In genomic region chr14:92386637-92387036, GRCh38 we compare ENCODE assay signal across 1 cellular context.
TF ChIP-seq lines count a peak whose summit lies in the region.

No MANE protein-coding gene starts in this region.

TF ChIP-seq in HepG2, 621 proteins besides CTCF, POLR2A, EP300 and RAD21 (continued from another document and continues in another):
- peak; percentile 20; the same call in 1 of the 2 replicates for TF ChIP-seq TFAP4 (IDR thresholded peaks at IDR 0.05; ENCODE audit: borderline replicate concordance, low read depth)
- no peak for TF ChIP-seq ZBTB25 (CRISPR knock-in tag; IDR thresholded peaks at IDR 0.05)
- TF ChIP-seq ZNF691 (CRISPR knock-in tag; IDR thresholded peaks at IDR 0.05; ENCODE audit: borderline replicate concordance, low read depth): no peak
- TF ChIP-seq ETV6 (CRISPR knock-in tag; conservative IDR thresholded peaks at IDR 0.05): no peak
- TF ChIP-seq NR2C2 (CRISPR knock-in tag; IDR thresholded peaks at IDR 0.05; ENCODE audit: borderline replicate concordance): peak; percentile 92
- TF ChIP-seq ZNF441 (CRISPR knock-in tag; IDR thresholded peaks at IDR 0.05; ENCODE audit: borderline replicate concordance): no peak
- no peak for TF ChIP-seq ZNF615 (CRISPR knock-in tag; IDR thresholded peaks at IDR 0.05; ENCODE audit: borderline replicate concordance)
- TF ChIP-seq ARNTL (CRISPR knock-in tag; IDR thresholded peaks at IDR 0.05): no peak
- TF ChIP-seq RARA (CRISPR knock-in tag; IDR thresholded peaks at IDR 0.05): peak; percentile 96
- peak; percentile 92 for TF ChIP-seq NR2F6 (IDR thresholded peaks at IDR 0.05)
- peak; percentile 95 for TF ChIP-seq NR2F6 (CRISPR knock-in tag; IDR thresholded peaks at IDR 0.05)
- no peak for TF ChIP-seq JARID2 (CRISPR knock-in tag; IDR thresholded peaks at IDR 0.05; ENCODE audit: insufficient replicate concordance)
- TF ChIP-seq MTF2 (CRISPR knock-in tag; IDR thresholded peaks at IDR 0.05; ENCODE audit: borderline replicate concordance): no peak
- no peak for TF ChIP-seq PHF8 (CRISPR knock-in tag; IDR thresholded peaks at IDR 0.05)
- peak; percentile 56; the same call in 1 of the 2 replicates for TF ChIP-seq FOXA3 (CRISPR knock-in tag; IDR thresholded peaks at IDR 0.05)
- peak; percentile 49; the same call in 1 of the 2 replicates for TF ChIP-seq HNF1B (CRISPR knock-in tag; IDR thresholded peaks at IDR 0.05)
- no peak for TF ChIP-seq RORA (CRISPR knock-in tag; IDR thresholded peaks at IDR 0.05)
- peak; percentile 80 for TF ChIP-seq CEBPB (IDR thresholded peaks at IDR 0.05; ENCODE audit: borderline replicate concordance, low read depth, low read length)
- no peak for TF ChIP-seq ZNF558 (CRISPR knock-in tag; IDR thresholded peaks at IDR 0.05; ENCODE audit: borderline replicate concordance)
- no peak for TF ChIP-seq HMGXB4 (CRISPR knock-in tag; IDR thresholded peaks at IDR 0.05; ENCODE audit: borderline replicate concordance in 1 of 2, low read depth in 1 of 2)
- TF ChIP-seq NFE2 (CRISPR knock-in tag; IDR thresholded peaks at IDR 0.05): no peak
- no peak; the same call in 1 of the 2 replicates for TF ChIP-seq RERE (CRISPR knock-in tag; IDR thresholded peaks at IDR 0.05; ENCODE audit: low read depth)
- TF ChIP-seq CBX2 (IDR thresholded peaks at IDR 0.05; ENCODE audit: low read depth, low read length): no peak
- no peak for TF ChIP-seq CBX2 (CRISPR knock-in tag; IDR thresholded peaks at IDR 0.05; ENCODE audit: low read depth)
- TF ChIP-seq NFYB (CRISPR knock-in tag; IDR thresholded peaks at IDR 0.05): no peak
- no peak for TF ChIP-seq ZNF841 (CRISPR knock-in tag; IDR thresholded peaks at IDR 0.05; ENCODE audit: borderline replicate concordance)
- TF ChIP-seq GMEB1 (CRISPR knock-in tag; IDR thresholded peaks at IDR 0.05; ENCODE audit: borderline replicate concordance): no peak
- no peak for TF ChIP-seq STAT5B (CRISPR knock-in tag; IDR thresholded peaks at IDR 0.05)
- no peak for TF ChIP-seq ZNF510 (CRISPR knock-in tag; IDR thresholded peaks at IDR 0.05; ENCODE audit: low read depth)
- peak; percentile 79 for TF ChIP-seq NCOA2 (CRISPR knock-in tag; IDR thresholded peaks at IDR 0.05)
- TF ChIP-seq FOXM1 (CRISPR knock-in tag; IDR thresholded peaks at IDR 0.05): no peak
- no peak for TF ChIP-seq ZNF138 (CRISPR knock-in tag; IDR thresholded peaks at IDR 0.05; ENCODE audit: low read depth)
- TF ChIP-seq SUZ12 (IDR thresholded peaks at IDR 0.05; ENCODE audit: low read depth, low read length): no peak
- no peak for TF ChIP-seq DR1 (CRISPR knock-in tag; IDR thresholded peaks at IDR 0.05)
- TF ChIP-seq ZNF30 (CRISPR knock-in tag; IDR thresholded peaks at IDR 0.05): no peak
- no peak for TF ChIP-seq REL (CRISPR knock-in tag; conservative IDR thresholded peaks at IDR 0.05)
- TF ChIP-seq ZNF350 (CRISPR knock-in tag; IDR thresholded peaks at IDR 0.05; ENCODE audit: borderline replicate concordance, low read depth): peak; percentile 38; the same call in 1 of the 2 replicates
- TF ChIP-seq HIVEP1 (CRISPR knock-in tag; IDR thresholded peaks at IDR 0.05): no peak
- TF ChIP-seq ZNF414 (CRISPR knock-in tag; IDR thresholded peaks at IDR 0.05): no peak
- peak; percentile 75 for TF ChIP-seq HMG20A (CRISPR knock-in tag; IDR thresholded peaks at IDR 0.05; ENCODE audit: borderline replicate concordance)
- no peak for TF ChIP-seq DMAP1 (CRISPR knock-in tag; IDR thresholded peaks at IDR 0.05)
- no peak for TF ChIP-seq ZNF512B (CRISPR knock-in tag; IDR thresholded peaks at IDR 0.05; ENCODE audit: borderline replicate concordance)
- no peak for TF ChIP-seq MLLT10 (CRISPR knock-in tag; IDR thresholded peaks at IDR 0.05)
- TF ChIP-seq ARID2 (CRISPR knock-in tag; IDR thresholded peaks at IDR 0.05; ENCODE audit: borderline replicate concordance): no peak
- TF ChIP-seq ZNF75D (CRISPR knock-in tag; IDR thresholded peaks at IDR 0.05; ENCODE audit: borderline replicate concordance): no peak
- no peak for TF ChIP-seq ARNT2 (CRISPR knock-in tag; IDR thresholded peaks at IDR 0.05; ENCODE audit: low read depth)
- no peak for TF ChIP-seq ATRX (CRISPR knock-in tag; IDR thresholded peaks at IDR 0.05; ENCODE audit: borderline replicate concordance)
- TF ChIP-seq KDM5B (CRISPR knock-in tag; IDR thresholded peaks at IDR 0.05; ENCODE audit: borderline replicate concordance): peak; percentile 43; the same call in 1 of the 2 replicates
- no peak for TF ChIP-seq ETS1 (CRISPR knock-in tag; IDR thresholded peaks at IDR 0.05)
- no peak for TF ChIP-seq GATAD1 (CRISPR knock-in tag; IDR thresholded peaks at IDR 0.05)
- no peak for TF ChIP-seq ZNF225 (CRISPR knock-in tag; IDR thresholded peaks at IDR 0.05)
- 0 out of 2 replicates have a peak, but pooled peaks have one; percentile 28 for TF ChIP-seq ELF4 (CRISPR knock-in tag; IDR thresholded peaks at IDR 0.05; ENCODE audit: borderline replicate concordance)
